In genomic region chr1:9873992-9874391, GRCh38 we compare ENCODE assay signal across 22 cellular contexts. TPM values are rescaled to one million over a fixed set of nuclear protein-coding genes. Genes with fewer than 3 reads are reported as not detected.
DNase-seq lines count a peak whose midpoint lies in the region; ATAC-seq, FAIRE-seq and TF ChIP-seq lines count a peak whose summit lies in the region.
"Had no signal": no experiment of that assay in that cellular context is flagged by ENCODE, and none has a peak within 500 bp of the region (broad histone marks: within the 10 kb centered on the region; RNA-seq: fewer than 3 reads in every experiment).

No MANE protein-coding gene starts in this region.

- DNase-seq in Right ventricle myocardium superior, result no peak
- DNase-seq in cardiac septum (ENCODE audit: low spot score), result no peak
- no peak for DNase-seq in neural progenitor cell (ENCODE audit: low spot score)
- no peak for DNase-seq in activated T-cell treated with anti-CD3 and anti-CD28 coated beads, Interleukin-2, amount 50 U/mL, for 1 hour
- no peak for DNase-seq in kidney
- no peak for DNase-seq in NCI-H146 (lab: John Stamatoyannopoulos, UW)
- DNase-seq: BE2C, DMS53, GF-D8, KG1, NCI-H1092 treated with DMSO at 0.1 percent for 48 hours, NCI-H2029 treated with DMSO at 0.1 percent for 48 hours, NCI-H2171 treated with DMSO at 0.1 percent for 48 hours, NCI-H446, NCI-H526, SHP77 had no signal

- no peaks in the 10 kb centered on the region for H3K79me2 ChIP-seq in neural progenitor cell (ENCODE audit: low read depth)

- H3K27me3 Mint-ChIP-seq in brain, result no peaks in the 10 kb centered on the region
- peaks cover 3% of the 10 kb centered on the region for H3K27me3 Mint-ChIP-seq in neural progenitor cell (ENCODE audit: insufficient read depth, low read depth)

- H3K4me1 Mint-ChIP-seq in brain, result peaks cover 28% of the 10 kb centered on the region
- peaks cover 12% of the 10 kb centered on the region for H3K4me1 Mint-ChIP-seq in neural progenitor cell

- no peak overlapping the region for H3K4me3 ChIP-seq in neural progenitor cell
- H3K4me3 ChIP-seq in kidney (ENCODE audit: low read length in 2 of 2), result no peak overlapping the region

- H3K4me1 ChIP-seq in neural progenitor cell, result peaks cover 9% of the 10 kb centered on the region
- H3K4me1 ChIP-seq in kidney (ENCODE audit: control insufficient read depth in 1 of 2, insufficient read depth in 1 of 2, low read depth in 1 of 2, low read length in 2 of 2), result peaks cover 7 to 12% of the 10 kb centered on the region in 2 donors
- H3K4me1 ChIP-seq: BE2C had no signal

- H3K36me3 Mint-ChIP-seq in brain (no peaks in the 10 kb centered on the region), neural progenitor cell (no peaks in the 10 kb centered on the region)

- H3K4me3 Mint-ChIP-seq in brain, result no peak overlapping the region
- no peak overlapping the region for H3K4me3 Mint-ChIP-seq in neural progenitor cell

- H3K9me3 Mint-ChIP-seq in brain (no peaks in the 10 kb centered on the region), neural progenitor cell (no peaks in the 10 kb centered on the region)

- no peak overlapping the region for H2AFZ ChIP-seq in neural progenitor cell (replicated peaks)

- no peaks in the 10 kb centered on the region for H3K9me3 ChIP-seq in neural progenitor cell (ENCODE audit: low read depth)
- no peaks in the 10 kb centered on the region for H3K9me3 ChIP-seq in kidney (ENCODE audit: control insufficient read depth in 1 of 2, low read length in 2 of 2)
- H3K9me3 ChIP-seq: BE2C had no signal

- H3K9ac ChIP-seq in neural progenitor cell (no peak overlapping the region), kidney (ENCODE audit: low read length in 2 of 2) (no peak overlapping the region)

- H3K27ac Mint-ChIP-seq in brain, result peak overlapping the region in 3 of 5 experiments; percentile 51 to 89 (median 85)
- peak overlapping the region; percentile 22 for H3K27ac Mint-ChIP-seq in neural progenitor cell

- peaks cover 9% of the 10 kb centered on the region for H3F3A ChIP-seq in neural progenitor cell (ENCODE audit: low read depth)

- H3K4me2 ChIP-seq in neural progenitor cell, result no peak overlapping the region

- H4K20me1 ChIP-seq in neural progenitor cell (ENCODE audit: low read depth), result peaks cover 7% of the 10 kb centered on the region

- no peak for TF ChIP-seq CTCF in brain (conservative IDR thresholded peaks at IDR 0.05)
- no peak for TF ChIP-seq CTCF in neural progenitor cell (IDR thresholded peaks at IDR 0.05)
- no peak for TF ChIP-seq CTCF in kidney (IDR thresholded peaks at IDR 0.05; ENCODE audit: borderline replicate concordance, extremely low read depth, insufficient read depth)

- peak; percentile 3 for ATAC-seq in Right ventricle myocardium superior (ENCODE audit: poor library complexity)
- ATAC-seq: HCT116 had no signal

- H3K36me3 ChIP-seq in neural progenitor cell (no peaks in the 10 kb centered on the region), kidney (ENCODE audit: control insufficient read depth in 1 of 2, insufficient read depth in 2 of 2, low read length in 2 of 2) (peaks cover 5 to 10% of the 10 kb centered on the region in 2 donors)
- H3K36me3 ChIP-seq: BE2C had no signal

- H3K27me3 ChIP-seq in neural progenitor cell, result no peaks in the 10 kb centered on the region
- H3K27me3 ChIP-seq: BE2C had no signal

- no peak overlapping the region for H3K27ac ChIP-seq in neural progenitor cell
- H3K27ac ChIP-seq in kidney (ENCODE audit: low read depth in 2 of 2, low read length in 2 of 2), result no peak overlapping the region

- intact Hi-C loops in Right ventricle myocardium superior (cut with DNase I), result loop anchor here (2.0 kb wide), 1 partner anchor 41 kb away; no protein-coding TSS in a partner anchor
- intact Hi-C loops in cardiac septum (cut with DNase I), result loop anchor here (2.0 to 10.0 kb wide), 3 partner anchors 37 to 551 kb away; partner anchors contain the start of genes CTNNBIP1, LZIC and NMNAT1
- intact Hi-C loops in kidney (cut with DNase I), result no loop called here

- FAIRE-seq in kidney (lab: Jason Lieb, UNC), result no peak
- FAIRE-seq: A204.1, D721Med, H1, RCC 7860 had no signal

RNA-seq across cellular contexts. Expression of gene CTNNBIP1, which starts 36.1 kb away (rescaled TPM):
- 58.1 TPM for total RNA-seq in Right ventricle myocardium superior
- 19.3 TPM for total RNA-seq in cardiac septum
- polyA plus RNA-seq in brain (ENCODE audit: insufficient read depth, low read depth, low replicate concordance), result 84.5 TPM
- 68.8 and 96.0 TPM in 2 replicates for total RNA-seq in neural progenitor cell (ENCODE audit: low replicate concordance)
- total RNA-seq in kidney, result 21.9 TPM
- polyA plus RNA-seq in kidney (ENCODE audit: insufficient read depth, low read depth, low replicate concordance), result 26.4 TPM

RNA-seq across cellular contexts. Expression of gene CLSTN1, which starts 50.2 kb away (rescaled TPM):
- total RNA-seq in Right ventricle myocardium superior (48.8 TPM), cardiac septum (59.1 TPM), neural progenitor cell (ENCODE audit: low replicate concordance) (75.4 and 112 TPM in 2 replicates), kidney (158 TPM)
- polyA plus RNA-seq in brain (ENCODE audit: insufficient read depth, low read depth, low replicate concordance) (416 TPM), kidney (ENCODE audit: insufficient read depth, low read depth, low replicate concordance) (114 TPM)
